In the genomic region with DNA sequence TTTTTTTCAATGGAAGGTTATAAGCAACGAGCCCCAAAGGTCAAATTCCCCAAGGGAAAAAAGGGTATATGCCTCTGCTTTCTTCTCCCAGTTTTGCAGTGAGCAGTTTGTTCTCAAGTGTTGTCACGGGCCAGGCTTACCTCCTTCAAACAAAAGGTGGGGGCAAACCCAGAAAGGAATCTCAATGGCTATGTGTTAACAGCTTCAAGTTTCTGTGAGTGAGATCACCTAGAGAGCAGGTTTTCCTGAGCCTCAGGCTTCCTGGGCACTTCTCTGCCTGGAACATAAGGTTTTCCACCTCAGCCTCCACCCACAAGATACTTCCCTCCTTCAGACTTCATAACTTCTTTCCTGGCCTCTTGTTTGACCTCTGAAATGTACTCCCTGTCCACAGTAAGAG, we compare ENCODE assay signal across 1 cellular context.
TF ChIP-seq lines count a peak whose summit lies in the region.

No MANE protein-coding gene starts in this region.

TF ChIP-seq in GM23338, 12 proteins besides CTCF, POLR2A, EP300 and RAD21 (continued from another document):
- TF ChIP-seq REST (IDR thresholded peaks at IDR 0.05; ENCODE audit: unreplicated experiment) (no peak), STAT1 (IDR thresholded peaks at IDR 0.05; ENCODE audit: unreplicated experiment) (no peak), ZNF114 (CRISPR knock-in tag; IDR thresholded peaks at IDR 0.05) (no peak)
- TF ChIP-seq, protein P1, sequence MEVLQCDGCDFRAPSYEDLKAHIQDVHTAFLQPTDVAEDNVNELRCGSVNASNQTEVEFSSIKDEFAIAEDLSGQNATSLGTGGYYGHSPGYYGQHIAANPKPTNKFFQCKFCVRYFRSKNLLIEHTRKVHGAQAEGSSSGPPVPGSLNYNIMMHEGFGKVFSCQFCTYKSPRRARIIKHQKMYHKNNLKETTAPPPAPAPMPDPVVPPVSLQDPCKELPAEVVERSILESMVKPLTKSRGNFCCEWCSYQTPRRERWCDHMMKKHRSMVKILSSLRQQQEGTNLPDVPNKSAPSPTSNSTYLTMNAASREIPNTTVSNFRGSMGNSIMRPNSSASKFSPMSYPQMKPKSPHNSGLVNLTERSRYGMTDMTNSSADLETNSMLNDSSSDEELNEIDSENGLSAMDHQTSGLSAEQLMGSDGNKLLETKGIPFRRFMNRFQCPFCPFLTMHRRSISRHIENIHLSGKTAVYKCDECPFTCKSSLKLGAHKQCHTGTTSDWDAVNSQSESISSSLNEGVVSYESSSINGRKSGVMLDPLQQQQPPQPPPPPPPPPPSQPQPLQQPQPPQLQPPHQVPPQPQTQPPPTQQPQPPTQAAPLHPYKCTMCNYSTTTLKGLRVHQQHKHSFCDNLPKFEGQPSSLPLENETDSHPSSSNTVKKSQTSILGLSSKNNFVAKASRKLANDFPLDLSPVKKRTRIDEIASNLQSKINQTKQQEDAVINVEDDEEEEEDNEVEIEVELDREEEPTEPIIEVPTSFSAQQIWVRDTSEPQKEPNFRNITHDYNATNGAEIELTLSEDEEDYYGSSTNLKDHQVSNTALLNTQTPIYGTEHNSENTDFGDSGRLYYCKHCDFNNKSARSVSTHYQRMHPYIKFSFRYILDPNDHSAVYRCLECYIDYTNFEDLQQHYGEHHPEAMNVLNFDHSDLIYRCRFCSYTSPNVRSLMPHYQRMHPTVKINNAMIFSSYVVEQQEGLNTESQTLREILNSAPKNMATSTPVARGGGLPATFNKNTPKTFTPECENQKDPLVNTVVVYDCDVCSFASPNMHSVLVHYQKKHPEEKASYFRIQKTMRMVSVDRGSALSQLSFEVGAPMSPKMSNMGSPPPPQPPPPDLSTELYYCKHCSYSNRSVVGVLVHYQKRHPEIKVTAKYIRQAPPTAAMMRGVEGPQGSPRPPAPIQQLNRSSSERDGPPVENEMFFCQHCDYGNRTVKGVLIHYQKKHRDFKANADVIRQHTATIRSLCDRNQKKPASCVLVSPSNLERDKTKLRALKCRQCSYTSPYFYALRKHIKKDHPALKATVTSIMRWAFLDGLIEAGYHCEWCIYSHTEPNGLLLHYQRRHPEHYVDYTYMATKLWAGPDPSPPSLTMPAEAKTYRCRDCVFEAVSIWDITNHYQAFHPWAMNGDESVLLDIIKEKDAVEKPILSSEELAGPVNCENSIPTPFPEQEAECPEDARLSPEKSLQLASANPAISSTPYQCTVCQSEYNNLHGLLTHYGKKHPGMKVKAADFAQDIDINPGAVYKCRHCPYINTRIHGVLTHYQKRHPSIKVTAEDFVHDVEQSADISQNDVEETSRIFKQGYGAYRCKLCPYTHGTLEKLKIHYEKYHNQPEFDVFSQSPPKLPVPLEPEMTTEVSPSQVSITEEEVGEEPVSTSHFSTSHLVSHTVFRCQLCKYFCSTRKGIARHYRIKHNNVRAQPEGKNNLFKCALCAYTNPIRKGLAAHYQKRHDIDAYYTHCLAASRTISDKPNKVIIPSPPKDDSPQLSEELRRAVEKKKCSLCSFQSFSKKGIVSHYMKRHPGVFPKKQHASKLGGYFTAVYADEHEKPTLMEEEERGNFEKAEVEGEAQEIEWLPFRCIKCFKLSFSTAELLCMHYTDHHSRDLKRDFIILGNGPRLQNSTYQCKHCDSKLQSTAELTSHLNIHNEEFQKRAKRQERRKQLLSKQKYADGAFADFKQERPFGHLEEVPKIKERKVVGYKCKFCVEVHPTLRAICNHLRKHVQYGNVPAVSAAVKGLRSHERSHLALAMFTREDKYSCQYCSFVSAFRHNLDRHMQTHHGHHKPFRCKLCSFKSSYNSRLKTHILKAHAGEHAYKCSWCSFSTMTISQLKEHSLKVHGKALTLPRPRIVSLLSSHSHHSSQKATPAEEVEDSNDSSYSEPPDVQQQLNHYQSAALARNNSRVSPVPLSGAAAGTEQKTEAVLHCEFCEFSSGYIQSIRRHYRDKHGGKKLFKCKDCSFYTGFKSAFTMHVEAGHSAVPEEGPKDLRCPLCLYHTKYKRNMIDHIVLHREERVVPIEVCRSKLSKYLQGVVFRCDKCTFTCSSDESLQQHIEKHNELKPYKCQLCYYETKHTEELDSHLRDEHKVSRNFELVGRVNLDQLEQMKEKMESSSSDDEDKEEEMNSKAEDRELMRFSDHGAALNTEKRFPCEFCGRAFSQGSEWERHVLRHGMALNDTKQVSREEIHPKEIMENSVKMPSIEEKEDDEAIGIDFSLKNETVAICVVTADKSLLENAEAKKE (CRISPR knock-in tag; IDR thresholded peaks at IDR 0.05), result no peak
